In the genomic region with DNA sequence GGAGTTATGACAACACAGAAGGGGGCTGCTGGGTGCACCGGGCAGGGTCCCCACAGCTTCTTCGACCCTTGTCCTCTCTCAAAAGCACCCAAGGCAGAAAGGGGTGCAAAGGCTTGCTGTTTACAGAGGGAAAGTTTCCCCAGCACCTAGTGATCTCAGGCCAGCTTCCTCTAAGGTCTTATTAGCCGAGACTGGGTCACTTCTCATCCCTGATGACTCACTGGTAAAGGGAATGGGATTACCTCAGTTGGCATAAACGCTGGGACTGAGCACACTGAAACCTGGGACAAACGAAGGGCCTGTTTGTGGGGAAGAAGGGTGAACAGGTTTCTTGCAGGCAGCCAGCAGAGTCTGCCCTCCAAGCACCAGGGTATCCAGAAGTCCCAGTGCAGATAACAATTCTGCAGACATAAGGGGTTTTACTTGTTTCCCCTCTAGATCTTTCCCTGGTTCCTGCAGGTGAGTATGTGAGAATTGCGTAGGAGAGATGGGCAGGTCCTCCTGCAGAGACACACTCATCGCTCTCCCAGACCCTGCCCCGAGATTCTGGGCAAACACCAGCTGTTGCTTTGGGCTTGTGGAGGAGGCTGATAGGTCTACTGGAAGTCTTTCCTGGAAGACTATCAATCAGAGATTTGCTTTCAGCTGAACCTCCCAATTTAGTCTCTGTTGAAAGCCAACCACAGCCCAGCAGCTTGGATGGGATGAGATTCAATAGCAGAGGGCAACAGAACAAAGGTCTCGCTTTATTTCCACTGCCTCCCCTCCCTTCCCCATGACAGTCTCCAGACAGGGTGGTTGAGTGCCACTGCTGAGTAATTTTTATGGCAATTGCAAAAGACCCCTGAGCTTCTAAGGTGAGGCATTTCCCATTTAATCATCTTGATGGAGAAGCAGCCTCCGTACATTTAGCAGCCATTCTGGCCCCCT, we compare ENCODE assay signal across 20 cellular contexts. TPM values are rescaled to one million over a fixed set of nuclear protein-coding genes. Genes with fewer than 3 reads are reported as not detected.
DNase-seq lines count a peak whose midpoint lies in the region; ATAC-seq, FAIRE-seq and TF ChIP-seq lines count a peak whose summit lies in the region.
"Had no signal": no experiment of that assay in that cellular context is flagged by ENCODE, and none has a peak within 500 bp of the region (broad histone marks: within the 10 kb centered on the region; RNA-seq: fewer than 3 reads in every experiment).

No MANE protein-coding gene starts in this region.

- 37 to 60% methylated on average over 9 to 10 of the region's 10 CpGs for WGBS in esophagus squamous epithelium, 2 donors

- dilution Hi-C loops in endothelial cell of umbilical vein (cut with MboI; ENCODE audit: extremely low pct_ligation_motif_present, low sequenced_read_pairs): no loop called here

- ATAC-seq in PC-3 (peak; percentile 26; the same call in 1 of the 2 replicates), HG03571 (IDR thresholded peaks at IDR 0.05; ENCODE audit: unreplicated experiment) (no peak)
- ATAC-seq: stimulated activated naive B cell treated with anti-CD40 and anti-IgM and Interleukin-4, amounts not matched to agents 10 μg/mL and 1 μg/mL and 100 μg/mL, for 72 hours had no signal

- H3K9me2 ChIP-seq in PC-3 (replicated peaks; ENCODE audit: low read length): no peaks in the 10 kb centered on the region

- CTCF ChIA-PET in PC-3 (lab: Charles Lee): interaction anchor here (1.3 kb wide), 1 partner anchor 18 kb away, joined by 4 read pairs; no protein-coding TSS in a partner anchor
- CTCF ChIA-PET in endothelial cell of umbilical vein (lab: Charles Lee): interaction anchor here (1.0 to 2.6 kb wide), 8 partner anchors 8 to 310 kb away, joined by 3 to 16 read pairs (median 5); no protein-coding TSS in a partner anchor

- no peaks in the 10 kb centered on the region for H3F3A ChIP-seq in PC-3 (ENCODE audit: low read length, unreplicated experiment)

- no peak overlapping the region for H3K9ac ChIP-seq in PC-3 (ENCODE audit: low read length)
- H3K9ac ChIP-seq in endothelial cell of umbilical vein (replicated peaks; ENCODE audit: extremely low read depth, insufficient read depth, low read length): no peak overlapping the region

- POLR2A ChIA-PET in PC-3 (lab: Charles Lee; ENCODE audit: unreplicated experiment) (no interaction called here), endothelial cell of umbilical vein (lab: Charles Lee) (no interaction called here)

- H3K79me2 ChIP-seq in PC-3 (ENCODE audit: low read length): no peaks in the 10 kb centered on the region
- no peaks in the 10 kb centered on the region for H3K79me2 ChIP-seq in endothelial cell of umbilical vein (ENCODE audit: control insufficient read depth, insufficient read depth, low read length)
- H3K79me2 ChIP-seq in osteoblast (ENCODE audit: insufficient read depth, low read length): no peaks in the 10 kb centered on the region

- peak; percentile 15 for FAIRE-seq in endothelial cell of umbilical vein (lab: Jason Lieb, UNC)

- no peaks in the 10 kb centered on the region for H3K9me3 ChIP-seq in PC-3 (ENCODE audit: low read length)
- no peaks in the 10 kb centered on the region for H3K9me3 ChIP-seq in endothelial cell of umbilical vein (replicated peaks; ENCODE audit: control insufficient read depth, insufficient read depth, low read length)
- no peaks in the 10 kb centered on the region for H3K9me3 ChIP-seq in osteoblast (ENCODE audit: low read depth, low read length)
- H3K9me3 ChIP-seq in esophagus squamous epithelium: no peaks in the 10 kb centered on the region
- H3K9me3 ChIP-seq: esophagus muscularis mucosa, SJCRH30 had no signal

- DNase-seq in EL: peak; percentile 63
- DNase-seq in PC-3: peak; percentile 62
- DNase-seq in endothelial cell of umbilical vein (ENCODE audit: low read depth, low spot score): no peak
- peak; percentile 91 for DNase-seq in osteoblast (ENCODE audit: insufficient read length, low spot score, missing footprints)
- DNase-seq in foreskin melanocyte: no peak
- no peak for DNase-seq in ecto neural progenitor cell (ENCODE audit: low spot score)
- no peak for DNase-seq in esophagus squamous epithelium (lab: John Stamatoyannopoulos, UW)
- DNase-seq: activated CD4-positive, alpha-beta T cell treated with anti-CD3 and anti-CD28 coated beads for 48 hours; activated naive CD4-positive, alpha-beta T cell treated with Interleukin-2 at 50 U/mL for 16 hours; CD4-positive, CD25-positive, alpha-beta regulatory T cell; KG1; NCI-H1105 treated with DMSO at 0.1 percent for 48 hours; posterior cingulate gyrus; SJCRH30; stimulated activated CD4-positive, alpha-beta T cell treated with anti-CD3 and anti-CD28 coated beads, Interleukin-12 subunit alpha, Interleukin-12 subunit beta, amount 100 ng/mL, for 4 hours; stimulated activated naive B cell treated with anti-CD40 and anti-IgM and Interleukin-4, amounts not matched to agents 10 μg/mL and 1 μg/mL and 100 μg/mL, for 72 hours; T-helper 9 cell had no signal

- no peaks in the 10 kb centered on the region for H3K9me1 ChIP-seq in endothelial cell of umbilical vein (replicated peaks; ENCODE audit: control insufficient read depth, extremely low read depth, insufficient read depth, low read length)

- H4K20me1 ChIP-seq in PC-3 (ENCODE audit: low read length): no peaks in the 10 kb centered on the region
- H4K20me1 ChIP-seq in endothelial cell of umbilical vein (replicated peaks; ENCODE audit: control insufficient read depth, extremely low read depth, insufficient read depth, low read length): no peaks in the 10 kb centered on the region
- H4K20me1 ChIP-seq in osteoblast (ENCODE audit: insufficient read depth, low read length): no peaks in the 10 kb centered on the region

- BruUV-seq in PC-3 (replicated peaks; lab: Mats Ljungman, UMichigan): no TSS peak
- BruUV-seq in endothelial cell of umbilical vein (replicated peaks; lab: Mats Ljungman, UMichigan): no TSS peak

- H3K36me3 ChIP-seq in PC-3 (ENCODE audit: low read depth, low read length) (no peaks in the 10 kb centered on the region), endothelial cell of umbilical vein (ENCODE audit: control insufficient read depth in 2 of 2, extremely low read depth in 1 of 2, insufficient read depth in 2 of 2, low read length in 2 of 2) (no peaks in the 10 kb centered on the region), osteoblast (ENCODE audit: insufficient read depth, low read length) (no peaks in the 10 kb centered on the region), esophagus squamous epithelium (no peaks in the 10 kb centered on the region)
- H3K36me3 ChIP-seq: esophagus muscularis mucosa, SJCRH30 had no signal

- 0 out of 2 replicates have a peak overlapping the region, but pooled peaks have one; percentile 13 for H2AFZ ChIP-seq in PC-3 (ENCODE audit: low read length)
- no peak overlapping the region for H2AFZ ChIP-seq in endothelial cell of umbilical vein (ENCODE audit: low read depth, low read length)
- no peak overlapping the region for H2AFZ ChIP-seq in osteoblast (ENCODE audit: low read length)

- intact Hi-C loops in PC-3 (cut with micrococcal nuclease): no loop called here
- intact Hi-C loops in endothelial cell of umbilical vein (cut with micrococcal nuclease): no loop called here
- intact Hi-C loops in esophagus squamous epithelium (cut with DNase I): loop anchor here (5.0 kb wide), 1 partner anchor 310 kb away; no protein-coding TSS in a partner anchor

- TF ChIP-seq POLR2A in endothelial cell of umbilical vein (IDR thresholded peaks at IDR 0.05; ENCODE audit: low read depth, low read length) (no peak), esophagus squamous epithelium (IDR thresholded peaks at IDR 0.05) (no peak)

- H3K27me3 ChIP-seq in PC-3 (ENCODE audit: low read length) (no peaks in the 10 kb centered on the region), endothelial cell of umbilical vein (ENCODE audit: control insufficient read depth in 2 of 2, insufficient read depth in 2 of 2, low read length in 2 of 2) (peaks cover 6% of the 10 kb centered on the region in 2 experiments), osteoblast (ENCODE audit: insufficient read depth, low read length) (peaks cover 4% of the 10 kb centered on the region), esophagus squamous epithelium (peaks cover 0 to 28% (median 0%) of the 10 kb centered on the region in 4 donors)

- peaks cover 10% of the 10 kb centered on the region for H3K4me1 ChIP-seq in PC-3 (ENCODE audit: insufficient read depth, low read length)
- no peaks in the 10 kb centered on the region for H3K4me1 ChIP-seq in endothelial cell of umbilical vein (ENCODE audit: control insufficient read depth, extremely low read depth, insufficient read depth, low read length)
- peaks cover 7% of the 10 kb centered on the region for H3K4me1 ChIP-seq in osteoblast (ENCODE audit: insufficient read depth, low read length)
- peaks cover 4 to 9% (median 6%) of the 10 kb centered on the region in 3 donors for H3K4me1 ChIP-seq in esophagus squamous epithelium
- H3K4me1 ChIP-seq: esophagus muscularis mucosa, SJCRH30 had no signal

- H3K27ac ChIP-seq in PC-3 (ENCODE audit: low read length) (no peak overlapping the region), endothelial cell of umbilical vein (ENCODE audit: insufficient read depth, low read depth, low read length) (no peak overlapping the region), osteoblast (ENCODE audit: low read depth, low read length) (no peak overlapping the region), esophagus squamous epithelium (no peak overlapping the region)
- H3K27ac ChIP-seq: esophagus muscularis mucosa, HL-60, SJCRH30 had no signal

- no peak for TF ChIP-seq CTCF in PC-3 (conservative IDR thresholded peaks at IDR 0.05; ENCODE audit: low read depth, low read length)
- TF ChIP-seq CTCF in endothelial cell of umbilical vein (IDR thresholded peaks at IDR 0.05; ENCODE audit: extremely low read depth in 1 of 2, insufficient read depth in 1 of 2, low read depth in 1 of 2, low read length in 2 of 2): no peak
- TF ChIP-seq CTCF in osteoblast (IDR thresholded peaks at IDR 0.05; ENCODE audit: extremely low read depth, low read depth, low read length): no peak
- no peak for TF ChIP-seq CTCF in esophagus squamous epithelium (IDR thresholded peaks at IDR 0.05)

- H3K4me3 ChIP-seq in PC-3 (ENCODE audit: low read length) (no peak overlapping the region), endothelial cell of umbilical vein (replicated peaks in 1 of 3; ENCODE audit: insufficient read depth in 1 of 3, low read depth in 1 of 3, low read length in 3 of 3) (no peak overlapping the region), osteoblast (ENCODE audit: insufficient read depth, low read length) (no peak overlapping the region), esophagus squamous epithelium (no peak overlapping the region)
- H3K4me3 ChIP-seq: esophagus muscularis mucosa, SJCRH30 had no signal

- peak overlapping the region; percentile 18 for H3K4me2 ChIP-seq in PC-3 (ENCODE audit: low read length)
- no peak overlapping the region for H3K4me2 ChIP-seq in endothelial cell of umbilical vein (ENCODE audit: insufficient read depth, low read length)
- H3K4me2 ChIP-seq in osteoblast (ENCODE audit: insufficient read depth, low read length): no peak overlapping the region

RNA-seq across cellular contexts. Expression of a gene that starts 25.7 kb away (rescaled TPM):
- total RNA-seq in PC-3 (2014; rRNA removed) (61.5 and 74.1 TPM in 2 replicates), endothelial cell of umbilical vein (0.37 and 1.1 TPM in 2 replicates), osteoblast (13.6 and 16.3 TPM in 2 replicates), esophagus squamous epithelium (10 to 100 TPM in 1 of 4 donors, 1 to 10 TPM in 3; 2.2 to 10.4 (median 6.1) TPM)
- 0.22 and 0.24 TPM in 2 replicates for polyA plus RNA-seq in endothelial cell of umbilical vein
- 0.14 and 0.17 TPM in 2 replicates for polyA plus RNA-seq in endothelial cell of umbilical vein (2011; cell fraction: cytosol; rRNA removed)
- polyA plus RNA-seq in endothelial cell of umbilical vein (2011; cell fraction: nucleus; rRNA removed): 0.08 and 0.46 TPM in 2 replicates
- polyA plus RNA-seq in endothelial cell of umbilical vein (2012): 0.78 and 0.97 TPM in 2 replicates
- polyA minus RNA-seq in endothelial cell of umbilical vein: 0.19 TPM in 1 of 2 replicates, not detected in the other
- not detected for polyA minus RNA-seq in endothelial cell of umbilical vein (2011; cell fraction: cytosol; rRNA and poly(A)+ RNA removed)
- polyA minus RNA-seq in endothelial cell of umbilical vein (2011; cell fraction: nucleus; rRNA and poly(A)+ RNA removed): not detected in 2 replicates
- total RNA-seq: CD4-positive, CD25-positive, alpha-beta regulatory T cell had no signal

RNA-seq across cellular contexts. Expression of a gene that starts 38.5 kb away (rescaled TPM):
- total RNA-seq in PC-3 (2014; rRNA removed): 11.3 and 13.4 TPM in 2 replicates
- total RNA-seq in endothelial cell of umbilical vein: 3.6 and 4.2 TPM in 2 replicates
- polyA plus RNA-seq in endothelial cell of umbilical vein: 3.2 and 4.0 TPM in 2 replicates
- polyA plus RNA-seq in endothelial cell of umbilical vein (2011; cell fraction: cytosol; rRNA removed): 2.2 and 2.6 TPM in 2 replicates
- polyA plus RNA-seq in endothelial cell of umbilical vein (2011; cell fraction: nucleus; rRNA removed): 1.2 and 1.5 TPM in 2 replicates
- polyA plus RNA-seq in endothelial cell of umbilical vein (2012): 2.2 and 2.5 TPM in 2 replicates
- 4.0 and 6.7 TPM in 2 replicates for polyA minus RNA-seq in endothelial cell of umbilical vein
- 8.6 TPM for polyA minus RNA-seq in endothelial cell of umbilical vein (2011; cell fraction: cytosol; rRNA and poly(A)+ RNA removed)
- polyA minus RNA-seq in endothelial cell of umbilical vein (2011; cell fraction: nucleus; rRNA and poly(A)+ RNA removed): 4.2 and 4.4 TPM in 2 replicates
- 9.7 and 10.5 TPM in 2 replicates for total RNA-seq in osteoblast
- 1 to 10 TPM; 4.1 to 6.7 (median 5.4) TPM for total RNA-seq in esophagus squamous epithelium

RNA-seq across cellular contexts. Expression of a gene that starts 38.8 kb away (rescaled TPM):
- 70.7 and 87.0 TPM in 2 replicates for total RNA-seq in PC-3 (2014; rRNA removed)
- total RNA-seq in endothelial cell of umbilical vein: 38.7 and 41.9 TPM in 2 replicates
- polyA plus RNA-seq in endothelial cell of umbilical vein: 21.4 and 33.9 TPM in 2 replicates
- polyA plus RNA-seq in endothelial cell of umbilical vein (2011; cell fraction: cytosol; rRNA removed): 46.5 and 58.3 TPM in 2 replicates
- 25.4 and 39.9 TPM in 2 replicates for polyA plus RNA-seq in endothelial cell of umbilical vein (2011; cell fraction: nucleus; rRNA removed)
- polyA plus RNA-seq in endothelial cell of umbilical vein (2012): 57.4 and 72.7 TPM in 2 replicates
- polyA minus RNA-seq in endothelial cell of umbilical vein: 15.6 and 31.2 TPM in 2 replicates
- polyA minus RNA-seq in endothelial cell of umbilical vein (2011; cell fraction: cytosol; rRNA and poly(A)+ RNA removed): 33.0 TPM
- 7.9 and 8.0 TPM in 2 replicates for polyA minus RNA-seq in endothelial cell of umbilical vein (2011; cell fraction: nucleus; rRNA and poly(A)+ RNA removed)
- total RNA-seq in osteoblast: 43.3 and 53.2 TPM in 2 replicates
- 10 to 100 TPM; 28.7 to 62.0 (median 57.0) TPM for total RNA-seq in esophagus squamous epithelium

Comparison
In these comparisons a context has a peak if more than half of its experiments do, and no peak if none do; other contexts are left out.
1. DNase-seq: peak in EL (single experiment), PC-3 (single experiment) and osteoblast (single experiment); none in endothelial cell of umbilical vein (single experiment), foreskin melanocyte (single experiment), ecto neural progenitor cell (single experiment) and esophagus squamous epithelium (single experiment).